ENCODE assay signal across 15 cellular contexts in the genomic region with DNA sequence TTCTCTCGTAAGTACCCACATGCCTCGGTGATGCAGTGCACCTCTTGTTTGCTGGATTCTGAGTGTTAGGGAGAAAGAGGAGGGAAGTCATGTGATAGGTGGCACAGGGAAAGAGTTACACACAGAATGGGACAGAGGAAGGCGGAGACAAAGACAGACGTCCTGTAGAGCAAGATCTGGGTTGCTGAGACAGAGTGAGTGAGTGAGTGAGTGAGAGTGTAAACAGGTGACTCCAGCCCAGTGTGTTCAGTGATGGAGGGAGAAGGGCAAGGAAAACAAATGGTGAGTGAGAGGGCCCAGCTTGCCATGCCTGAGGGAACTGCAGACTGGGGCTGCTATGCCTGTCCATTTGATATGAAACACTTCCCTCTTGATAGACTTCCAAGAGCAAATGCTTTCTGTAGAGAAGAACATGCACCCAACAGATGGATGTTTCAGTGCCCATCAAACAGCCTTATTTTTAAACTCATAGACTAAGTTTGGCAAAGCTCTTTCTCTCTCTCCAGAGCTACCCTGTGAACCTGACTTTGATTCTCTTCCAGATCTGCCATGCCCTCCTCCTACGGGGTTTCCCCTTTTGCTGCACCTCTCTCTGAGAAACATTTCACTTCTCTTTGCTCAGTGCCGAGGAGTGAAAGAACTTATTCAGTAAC.
"Had no signal": no experiment of that assay in that cellular context is flagged by ENCODE, and none has a peak within 500 bp of the region (broad histone marks: within the 10 kb centered on the region; RNA-seq: fewer than 3 reads in every experiment).

No MANE protein-coding gene starts in this region.

- H3K27ac ChIP-seq: brain microvascular endothelial cell, right atrium auricular region had no signal

- H3K4me1 ChIP-seq: right atrium auricular region had no signal

- H3K9me3 ChIP-seq: right atrium auricular region had no signal

- ATAC-seq: activated CD8-positive, alpha-beta memory T cell treated with anti-CD3 and anti-CD28 coated beads, Interleukin-2, amount 10 ng/mL, durations not matched to agents 7 days and 5 days; activated naive CD4-positive, alpha-beta T cell treated with anti-CD3 and anti-CD28 coated beads, Interleukin-2, amount 50 U/mL, for 72 hours had no signal

- H3K36me3 ChIP-seq: brain microvascular endothelial cell, right atrium auricular region had no signal

- DNase-seq: activated CD4-positive, alpha-beta memory T cell treated with anti-CD3 and anti-CD28 coated beads for 36 hours; activated CD4-positive, CD25-positive, alpha-beta regulatory T cell treated with anti-CD3 and anti-CD28 coated beads, Interleukin-2, amount 50 U/mL, for 72 hours; activated CD8-positive, alpha-beta memory T cell treated with anti-CD3 and anti-CD28 coated beads, Interleukin-2, amount 10 ng/mL, durations not matched to agents 7 days and 5 days; activated effector memory CD4-positive, alpha-beta T cell treated with Interleukin-2 at 50 U/mL for 16 hours; activated T-cell treated with anti-CD3 and anti-CD28 coated beads, Interleukin-2, amount 50 U/mL, for 24 hours; amygdala; brain microvascular endothelial cell; effector memory CD4-positive, alpha-beta T cell; immature natural killer cell; nephron progenitor cell; stimulated activated CD4-positive, alpha-beta T cell treated with anti-CD3 and anti-CD28 coated beads, Interleukin-2, amount 100 ng/mL, for 48 hours; stimulated activated naive CD4-positive, alpha-beta T cell; trophoblast cell had no signal

- H3K27me3 ChIP-seq: brain microvascular endothelial cell, right atrium auricular region had no signal

- H3K4me3 ChIP-seq: right atrium auricular region had no signal
